ENCODE assay signal across 1 cellular context in genomic region chr7:43612128-43612527, GRCh38.
TF ChIP-seq lines count a peak whose summit lies in the region.

No MANE protein-coding gene starts in this region.

TF ChIP-seq in IMR-90, 13 proteins besides CTCF, POLR2A, EP300 and RAD21:
- TF ChIP-seq MXI1 (IDR thresholded peaks at IDR 0.05; ENCODE audit: borderline replicate concordance, low read depth, low read length) (peak; percentile 58; the same call in 1 of the 2 replicates), CHD1 (IDR thresholded peaks at IDR 0.05; ENCODE audit: low read depth, low read length) (no peak), NFE2L2 (IDR thresholded peaks at IDR 0.05; ENCODE audit: low read depth, low read length) (no peak)
